ENCODE assay signal across 1 cellular context in the genomic region with DNA sequence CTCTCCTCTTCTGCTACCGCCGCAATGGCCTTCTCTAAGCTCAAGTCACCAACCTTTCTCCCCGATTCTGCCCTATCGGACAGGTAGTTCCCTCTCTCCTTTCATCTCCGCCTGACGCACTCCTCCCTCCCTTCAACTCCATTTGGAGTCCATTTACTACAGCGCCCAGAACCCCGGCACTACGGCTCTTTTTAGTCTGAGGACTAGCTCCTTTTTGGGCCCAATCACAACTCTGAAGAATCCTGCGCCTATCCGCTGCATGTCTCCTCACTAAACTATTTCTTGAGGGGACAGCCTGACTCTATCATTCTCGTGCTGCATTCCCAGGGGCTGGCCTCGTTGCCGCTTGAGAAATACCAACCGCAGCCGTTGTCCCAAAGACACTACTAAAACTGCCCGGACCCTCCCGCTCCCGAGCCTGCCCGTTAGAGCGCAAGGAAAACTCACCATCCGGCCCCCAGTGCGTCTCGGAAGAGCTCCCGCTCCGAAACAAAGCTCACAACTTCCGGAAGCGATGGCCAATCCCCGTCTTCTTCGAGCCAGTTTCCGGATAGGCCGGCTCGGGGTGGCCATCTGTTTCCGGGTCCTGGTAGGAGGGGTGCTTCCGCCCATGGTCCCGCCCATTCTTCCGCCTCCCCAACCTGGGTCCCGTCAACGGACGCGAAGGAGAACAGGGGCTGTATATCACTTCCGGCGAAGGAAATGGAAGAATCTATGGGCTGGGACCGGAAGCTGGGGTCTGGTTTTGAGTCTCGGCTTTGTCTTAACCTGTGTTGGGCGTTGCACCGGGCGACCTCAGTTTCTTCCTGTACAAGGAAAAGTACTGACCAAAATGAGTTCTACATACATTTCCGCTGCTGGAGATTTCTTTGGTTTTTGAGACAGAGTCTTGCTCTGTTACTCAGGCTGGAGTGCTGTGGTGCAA.
A peak's percentile ranks its signal among the peaks of the same experiment; 100 is the strongest.
TF ChIP-seq lines count a peak whose summit lies in the region.

A gene (minus strand): TSS at position 491 of the 925 bp plus-strand sequence. CDS start 2,776 bp downstream, outside the sequence.

TF ChIP-seq in GM23338, 12 proteins besides CTCF, POLR2A, EP300 and RAD21:
- TF ChIP-seq, protein P1, sequence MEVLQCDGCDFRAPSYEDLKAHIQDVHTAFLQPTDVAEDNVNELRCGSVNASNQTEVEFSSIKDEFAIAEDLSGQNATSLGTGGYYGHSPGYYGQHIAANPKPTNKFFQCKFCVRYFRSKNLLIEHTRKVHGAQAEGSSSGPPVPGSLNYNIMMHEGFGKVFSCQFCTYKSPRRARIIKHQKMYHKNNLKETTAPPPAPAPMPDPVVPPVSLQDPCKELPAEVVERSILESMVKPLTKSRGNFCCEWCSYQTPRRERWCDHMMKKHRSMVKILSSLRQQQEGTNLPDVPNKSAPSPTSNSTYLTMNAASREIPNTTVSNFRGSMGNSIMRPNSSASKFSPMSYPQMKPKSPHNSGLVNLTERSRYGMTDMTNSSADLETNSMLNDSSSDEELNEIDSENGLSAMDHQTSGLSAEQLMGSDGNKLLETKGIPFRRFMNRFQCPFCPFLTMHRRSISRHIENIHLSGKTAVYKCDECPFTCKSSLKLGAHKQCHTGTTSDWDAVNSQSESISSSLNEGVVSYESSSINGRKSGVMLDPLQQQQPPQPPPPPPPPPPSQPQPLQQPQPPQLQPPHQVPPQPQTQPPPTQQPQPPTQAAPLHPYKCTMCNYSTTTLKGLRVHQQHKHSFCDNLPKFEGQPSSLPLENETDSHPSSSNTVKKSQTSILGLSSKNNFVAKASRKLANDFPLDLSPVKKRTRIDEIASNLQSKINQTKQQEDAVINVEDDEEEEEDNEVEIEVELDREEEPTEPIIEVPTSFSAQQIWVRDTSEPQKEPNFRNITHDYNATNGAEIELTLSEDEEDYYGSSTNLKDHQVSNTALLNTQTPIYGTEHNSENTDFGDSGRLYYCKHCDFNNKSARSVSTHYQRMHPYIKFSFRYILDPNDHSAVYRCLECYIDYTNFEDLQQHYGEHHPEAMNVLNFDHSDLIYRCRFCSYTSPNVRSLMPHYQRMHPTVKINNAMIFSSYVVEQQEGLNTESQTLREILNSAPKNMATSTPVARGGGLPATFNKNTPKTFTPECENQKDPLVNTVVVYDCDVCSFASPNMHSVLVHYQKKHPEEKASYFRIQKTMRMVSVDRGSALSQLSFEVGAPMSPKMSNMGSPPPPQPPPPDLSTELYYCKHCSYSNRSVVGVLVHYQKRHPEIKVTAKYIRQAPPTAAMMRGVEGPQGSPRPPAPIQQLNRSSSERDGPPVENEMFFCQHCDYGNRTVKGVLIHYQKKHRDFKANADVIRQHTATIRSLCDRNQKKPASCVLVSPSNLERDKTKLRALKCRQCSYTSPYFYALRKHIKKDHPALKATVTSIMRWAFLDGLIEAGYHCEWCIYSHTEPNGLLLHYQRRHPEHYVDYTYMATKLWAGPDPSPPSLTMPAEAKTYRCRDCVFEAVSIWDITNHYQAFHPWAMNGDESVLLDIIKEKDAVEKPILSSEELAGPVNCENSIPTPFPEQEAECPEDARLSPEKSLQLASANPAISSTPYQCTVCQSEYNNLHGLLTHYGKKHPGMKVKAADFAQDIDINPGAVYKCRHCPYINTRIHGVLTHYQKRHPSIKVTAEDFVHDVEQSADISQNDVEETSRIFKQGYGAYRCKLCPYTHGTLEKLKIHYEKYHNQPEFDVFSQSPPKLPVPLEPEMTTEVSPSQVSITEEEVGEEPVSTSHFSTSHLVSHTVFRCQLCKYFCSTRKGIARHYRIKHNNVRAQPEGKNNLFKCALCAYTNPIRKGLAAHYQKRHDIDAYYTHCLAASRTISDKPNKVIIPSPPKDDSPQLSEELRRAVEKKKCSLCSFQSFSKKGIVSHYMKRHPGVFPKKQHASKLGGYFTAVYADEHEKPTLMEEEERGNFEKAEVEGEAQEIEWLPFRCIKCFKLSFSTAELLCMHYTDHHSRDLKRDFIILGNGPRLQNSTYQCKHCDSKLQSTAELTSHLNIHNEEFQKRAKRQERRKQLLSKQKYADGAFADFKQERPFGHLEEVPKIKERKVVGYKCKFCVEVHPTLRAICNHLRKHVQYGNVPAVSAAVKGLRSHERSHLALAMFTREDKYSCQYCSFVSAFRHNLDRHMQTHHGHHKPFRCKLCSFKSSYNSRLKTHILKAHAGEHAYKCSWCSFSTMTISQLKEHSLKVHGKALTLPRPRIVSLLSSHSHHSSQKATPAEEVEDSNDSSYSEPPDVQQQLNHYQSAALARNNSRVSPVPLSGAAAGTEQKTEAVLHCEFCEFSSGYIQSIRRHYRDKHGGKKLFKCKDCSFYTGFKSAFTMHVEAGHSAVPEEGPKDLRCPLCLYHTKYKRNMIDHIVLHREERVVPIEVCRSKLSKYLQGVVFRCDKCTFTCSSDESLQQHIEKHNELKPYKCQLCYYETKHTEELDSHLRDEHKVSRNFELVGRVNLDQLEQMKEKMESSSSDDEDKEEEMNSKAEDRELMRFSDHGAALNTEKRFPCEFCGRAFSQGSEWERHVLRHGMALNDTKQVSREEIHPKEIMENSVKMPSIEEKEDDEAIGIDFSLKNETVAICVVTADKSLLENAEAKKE (CRISPR knock-in tag; IDR thresholded peaks at IDR 0.05) = no peak
- TF ChIP-seq, protein P2, sequence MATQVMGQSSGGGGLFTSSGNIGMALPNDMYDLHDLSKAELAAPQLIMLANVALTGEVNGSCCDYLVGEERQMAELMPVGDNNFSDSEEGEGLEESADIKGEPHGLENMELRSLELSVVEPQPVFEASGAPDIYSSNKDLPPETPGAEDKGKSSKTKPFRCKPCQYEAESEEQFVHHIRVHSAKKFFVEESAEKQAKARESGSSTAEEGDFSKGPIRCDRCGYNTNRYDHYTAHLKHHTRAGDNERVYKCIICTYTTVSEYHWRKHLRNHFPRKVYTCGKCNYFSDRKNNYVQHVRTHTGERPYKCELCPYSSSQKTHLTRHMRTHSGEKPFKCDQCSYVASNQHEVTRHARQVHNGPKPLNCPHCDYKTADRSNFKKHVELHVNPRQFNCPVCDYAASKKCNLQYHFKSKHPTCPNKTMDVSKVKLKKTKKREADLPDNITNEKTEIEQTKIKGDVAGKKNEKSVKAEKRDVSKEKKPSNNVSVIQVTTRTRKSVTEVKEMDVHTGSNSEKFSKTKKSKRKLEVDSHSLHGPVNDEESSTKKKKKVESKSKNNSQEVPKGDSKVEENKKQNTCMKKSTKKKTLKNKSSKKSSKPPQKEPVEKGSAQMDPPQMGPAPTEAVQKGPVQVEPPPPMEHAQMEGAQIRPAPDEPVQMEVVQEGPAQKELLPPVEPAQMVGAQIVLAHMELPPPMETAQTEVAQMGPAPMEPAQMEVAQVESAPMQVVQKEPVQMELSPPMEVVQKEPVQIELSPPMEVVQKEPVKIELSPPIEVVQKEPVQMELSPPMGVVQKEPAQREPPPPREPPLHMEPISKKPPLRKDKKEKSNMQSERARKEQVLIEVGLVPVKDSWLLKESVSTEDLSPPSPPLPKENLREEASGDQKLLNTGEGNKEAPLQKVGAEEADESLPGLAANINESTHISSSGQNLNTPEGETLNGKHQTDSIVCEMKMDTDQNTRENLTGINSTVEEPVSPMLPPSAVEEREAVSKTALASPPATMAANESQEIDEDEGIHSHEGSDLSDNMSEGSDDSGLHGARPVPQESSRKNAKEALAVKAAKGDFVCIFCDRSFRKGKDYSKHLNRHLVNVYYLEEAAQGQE (IDR thresholded peaks at IDR 0.05; ENCODE audit: unreplicated experiment) = no peak
- TF ChIP-seq, protein P3, sequence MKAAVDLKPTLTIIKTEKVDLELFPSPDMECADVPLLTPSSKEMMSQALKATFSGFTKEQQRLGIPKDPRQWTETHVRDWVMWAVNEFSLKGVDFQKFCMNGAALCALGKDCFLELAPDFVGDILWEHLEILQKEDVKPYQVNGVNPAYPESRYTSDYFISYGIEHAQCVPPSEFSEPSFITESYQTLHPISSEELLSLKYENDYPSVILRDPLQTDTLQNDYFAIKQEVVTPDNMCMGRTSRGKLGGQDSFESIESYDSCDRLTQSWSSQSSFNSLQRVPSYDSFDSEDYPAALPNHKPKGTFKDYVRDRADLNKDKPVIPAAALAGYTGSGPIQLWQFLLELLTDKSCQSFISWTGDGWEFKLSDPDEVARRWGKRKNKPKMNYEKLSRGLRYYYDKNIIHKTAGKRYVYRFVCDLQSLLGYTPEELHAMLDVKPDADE (IDR thresholded peaks at IDR 0.05) = peak; percentile 90
- peak; percentile 96 for TF ChIP-seq ZNF114 (CRISPR knock-in tag; IDR thresholded peaks at IDR 0.05)
- TF ChIP-seq CREB1 (CRISPR knock-in tag; IDR thresholded peaks at IDR 0.05; ENCODE audit: low read depth) = peak; percentile 64
- peak; percentile 77 for TF ChIP-seq POLR2AphosphoS5 (IDR thresholded peaks at IDR 0.05; ENCODE audit: low read depth)
